In genomic region chr7:77329466-77330168, GRCh38 we compare ENCODE assay signal across 1 cellular context.
A peak's percentile ranks its signal among the peaks of the same experiment; 100 is the strongest.
TF ChIP-seq lines count a peak whose summit lies in the region.

No MANE protein-coding gene starts in this region.

TF ChIP-seq in GM12878, 131 proteins besides CTCF, POLR2A, EP300 and RAD21:
- peak; percentile 79 for TF ChIP-seq JUNB (IDR thresholded peaks at IDR 0.05)
- no peak for TF ChIP-seq TAF1 (IDR thresholded peaks at IDR 0.05; ENCODE audit: borderline replicate concordance, low read depth, low read length)
- no peak for TF ChIP-seq POLR2AphosphoS5 (IDR thresholded peaks at IDR 0.05; ENCODE audit: low read length)
- TF ChIP-seq BCL11A (IDR thresholded peaks at IDR 0.05; ENCODE audit: low read depth, low read length): 0 out of 2 replicates have a peak, but pooled peaks have one; percentile 7
- no peak for TF ChIP-seq SIX5 (IDR thresholded peaks at IDR 0.05; ENCODE audit: low read depth, low read length, severe bottlenecking)
- no peak for TF ChIP-seq ZBED1 (IDR thresholded peaks at IDR 0.05; ENCODE audit: borderline replicate concordance)
- TF ChIP-seq RFX5 (IDR thresholded peaks at IDR 0.05; ENCODE audit: low read depth, low read length): no peak
- no peak for TF ChIP-seq CUX1 (IDR thresholded peaks at IDR 0.05; ENCODE audit: insufficient replicate concordance, low read depth, low read length)
- no peak for TF ChIP-seq TCF12 (IDR thresholded peaks at IDR 0.05; ENCODE audit: low read depth, low read length)
- TF ChIP-seq, protein P1, sequence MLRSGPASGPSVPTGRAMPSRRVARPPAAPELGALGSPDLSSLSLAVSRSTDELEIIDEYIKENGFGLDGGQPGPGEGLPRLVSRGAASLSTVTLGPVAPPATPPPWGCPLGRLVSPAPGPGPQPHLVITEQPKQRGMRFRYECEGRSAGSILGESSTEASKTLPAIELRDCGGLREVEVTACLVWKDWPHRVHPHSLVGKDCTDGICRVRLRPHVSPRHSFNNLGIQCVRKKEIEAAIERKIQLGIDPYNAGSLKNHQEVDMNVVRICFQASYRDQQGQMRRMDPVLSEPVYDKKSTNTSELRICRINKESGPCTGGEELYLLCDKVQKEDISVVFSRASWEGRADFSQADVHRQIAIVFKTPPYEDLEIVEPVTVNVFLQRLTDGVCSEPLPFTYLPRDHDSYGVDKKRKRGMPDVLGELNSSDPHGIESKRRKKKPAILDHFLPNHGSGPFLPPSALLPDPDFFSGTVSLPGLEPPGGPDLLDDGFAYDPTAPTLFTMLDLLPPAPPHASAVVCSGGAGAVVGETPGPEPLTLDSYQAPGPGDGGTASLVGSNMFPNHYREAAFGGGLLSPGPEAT (IDR thresholded peaks at IDR 0.05; ENCODE audit: low read depth): no peak
- TF ChIP-seq, protein P2, sequence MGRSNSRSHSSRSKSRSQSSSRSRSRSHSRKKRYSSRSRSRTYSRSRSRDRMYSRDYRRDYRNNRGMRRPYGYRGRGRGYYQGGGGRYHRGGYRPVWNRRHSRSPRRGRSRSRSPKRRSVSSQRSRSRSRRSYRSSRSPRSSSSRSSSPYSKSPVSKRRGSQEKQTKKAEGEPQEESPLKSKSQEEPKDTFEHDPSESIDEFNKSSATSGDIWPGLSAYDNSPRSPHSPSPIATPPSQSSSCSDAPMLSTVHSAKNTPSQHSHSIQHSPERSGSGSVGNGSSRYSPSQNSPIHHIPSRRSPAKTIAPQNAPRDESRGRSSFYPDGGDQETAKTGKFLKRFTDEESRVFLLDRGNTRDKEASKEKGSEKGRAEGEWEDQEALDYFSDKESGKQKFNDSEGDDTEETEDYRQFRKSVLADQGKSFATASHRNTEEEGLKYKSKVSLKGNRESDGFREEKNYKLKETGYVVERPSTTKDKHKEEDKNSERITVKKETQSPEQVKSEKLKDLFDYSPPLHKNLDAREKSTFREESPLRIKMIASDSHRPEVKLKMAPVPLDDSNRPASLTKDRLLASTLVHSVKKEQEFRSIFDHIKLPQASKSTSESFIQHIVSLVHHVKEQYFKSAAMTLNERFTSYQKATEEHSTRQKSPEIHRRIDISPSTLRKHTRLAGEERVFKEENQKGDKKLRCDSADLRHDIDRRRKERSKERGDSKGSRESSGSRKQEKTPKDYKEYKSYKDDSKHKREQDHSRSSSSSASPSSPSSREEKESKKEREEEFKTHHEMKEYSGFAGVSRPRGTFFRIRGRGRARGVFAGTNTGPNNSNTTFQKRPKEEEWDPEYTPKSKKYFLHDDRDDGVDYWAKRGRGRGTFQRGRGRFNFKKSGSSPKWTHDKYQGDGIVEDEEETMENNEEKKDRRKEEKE (IDR thresholded peaks at IDR 0.05): no peak
- TF ChIP-seq NR2C1 (IDR thresholded peaks at IDR 0.05): no peak
- TF ChIP-seq CEBPB (IDR thresholded peaks at IDR 0.05; ENCODE audit: borderline replicate concordance in 1 of 2, low read depth in 2 of 2, low read length in 2 of 2): no peak
- TF ChIP-seq NKRF (conservative IDR thresholded peaks at IDR 0.05): no peak
- no peak for TF ChIP-seq CEBPZ (IDR thresholded peaks at IDR 0.05; ENCODE audit: low read depth, low read length)
- 0 out of 4 replicates have a peak, but pooled peaks of 1 of the 2 experiments have one; percentile 36 for TF ChIP-seq ETV6 (conservative IDR thresholded peaks at IDR 0.05 in 1 of 2, IDR thresholded peaks at IDR 0.05 in 1 of 2; ENCODE audit: borderline replicate concordance in 1 of 2, low read depth in 1 of 2)
- TF ChIP-seq EED (IDR thresholded peaks at IDR 0.05; ENCODE audit: low read depth): peak; percentile 42; the same call in 1 of the 2 replicates
- TF ChIP-seq ZNF217 (IDR thresholded peaks at IDR 0.05): no peak
